1 cellular context compared by ENCODE assay signal in the genomic region with DNA sequence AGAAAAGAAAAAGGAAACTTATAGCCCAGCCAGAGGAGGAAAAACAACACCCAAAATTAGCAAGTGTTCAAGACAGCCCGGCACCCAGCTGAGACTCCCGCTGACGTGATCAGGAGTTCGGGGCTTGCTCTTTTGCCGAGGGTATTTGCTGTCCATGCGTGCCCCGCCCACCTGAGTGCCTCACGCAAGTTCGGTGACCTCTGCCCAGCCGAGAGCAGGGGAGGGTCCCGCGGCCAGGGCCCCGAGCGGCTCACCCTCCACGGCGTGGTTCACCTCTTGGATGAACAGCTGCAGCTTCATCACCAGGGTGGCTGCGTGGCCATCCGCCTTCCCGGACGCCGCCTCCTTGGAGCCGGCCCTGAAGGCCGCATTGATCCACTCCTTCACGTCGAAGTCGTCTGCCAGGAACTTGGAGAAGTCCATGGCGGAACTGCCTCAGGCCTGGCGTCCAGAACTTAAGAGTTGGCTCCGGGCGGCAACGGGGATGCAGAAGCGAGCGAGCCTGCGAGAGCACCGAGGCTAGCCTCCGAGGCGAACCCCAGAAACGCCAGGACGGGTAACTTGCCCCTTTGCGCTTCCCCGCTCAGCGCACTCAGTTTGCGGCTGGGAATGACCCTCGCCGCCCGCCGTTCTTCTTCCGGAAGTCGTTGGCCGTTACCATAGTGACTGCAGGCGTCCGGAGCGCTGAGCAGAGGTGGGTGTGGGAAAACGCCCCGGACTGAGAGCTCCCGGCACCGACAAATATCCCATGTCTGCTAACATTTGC.
TF ChIP-seq lines count a peak whose summit lies in the region.

A gene (minus strand): TSS at position 618 of the 766 bp plus-strand sequence. CDS start 195 bp downstream, at position 423.

TF ChIP-seq in HEK293, 187 proteins besides CTCF, POLR2A, EP300 and RAD21 (continued from another document):
- TF ChIP-seq, protein P1, sequence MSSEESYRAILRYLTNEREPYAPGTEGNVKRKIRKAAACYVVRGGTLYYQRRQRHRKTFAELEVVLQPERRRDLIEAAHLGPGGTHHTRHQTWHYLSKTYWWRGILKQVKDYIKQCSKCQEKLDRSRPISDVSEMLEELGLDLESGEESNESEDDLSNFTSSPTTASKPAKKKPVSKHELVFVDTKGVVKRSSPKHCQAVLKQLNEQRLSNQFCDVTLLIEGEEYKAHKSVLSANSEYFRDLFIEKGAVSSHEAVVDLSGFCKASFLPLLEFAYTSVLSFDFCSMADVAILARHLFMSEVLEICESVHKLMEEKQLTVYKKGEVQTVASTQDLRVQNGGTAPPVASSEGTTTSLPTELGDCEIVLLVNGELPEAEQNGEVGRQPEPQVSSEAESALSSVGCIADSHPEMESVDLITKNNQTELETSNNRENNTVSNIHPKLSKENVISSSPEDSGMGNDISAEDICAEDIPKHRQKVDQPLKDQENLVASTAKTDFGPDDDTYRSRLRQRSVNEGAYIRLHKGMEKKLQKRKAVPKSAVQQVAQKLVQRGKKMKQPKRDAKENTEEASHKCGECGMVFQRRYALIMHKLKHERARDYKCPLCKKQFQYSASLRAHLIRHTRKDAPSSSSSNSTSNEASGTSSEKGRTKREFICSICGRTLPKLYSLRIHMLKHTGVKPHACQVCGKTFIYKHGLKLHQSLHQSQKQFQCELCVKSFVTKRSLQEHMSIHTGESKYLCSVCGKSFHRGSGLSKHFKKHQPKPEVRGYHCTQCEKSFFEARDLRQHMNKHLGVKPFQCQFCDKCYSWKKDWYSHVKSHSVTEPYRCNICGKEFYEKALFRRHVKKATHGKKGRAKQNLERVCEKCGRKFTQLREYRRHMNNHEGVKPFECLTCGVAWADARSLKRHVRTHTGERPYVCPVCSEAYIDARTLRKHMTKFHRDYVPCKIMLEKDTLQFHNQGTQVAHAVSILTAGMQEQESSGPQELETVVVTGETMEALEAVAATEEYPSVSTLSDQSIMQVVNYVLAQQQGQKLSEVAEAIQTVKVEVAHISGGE (tag by site-specific recombination; conservative IDR thresholded peaks at IDR 0.05; ENCODE audit: low read depth) = peak; percentile 87
- TF ChIP-seq ZFP69B (tag by site-specific recombination; IDR thresholded peaks at IDR 0.05) = peak; percentile 59; the same call in 1 of the 2 replicates
- TF ChIP-seq ZNF140 (tag by site-specific recombination; IDR thresholded peaks at IDR 0.05) = no peak
- peak; percentile 45; the same call in 1 of the 2 replicates for TF ChIP-seq ZBTB8A (tag by site-specific recombination; IDR thresholded peaks at IDR 0.05)
- TF ChIP-seq, protein P2, sequence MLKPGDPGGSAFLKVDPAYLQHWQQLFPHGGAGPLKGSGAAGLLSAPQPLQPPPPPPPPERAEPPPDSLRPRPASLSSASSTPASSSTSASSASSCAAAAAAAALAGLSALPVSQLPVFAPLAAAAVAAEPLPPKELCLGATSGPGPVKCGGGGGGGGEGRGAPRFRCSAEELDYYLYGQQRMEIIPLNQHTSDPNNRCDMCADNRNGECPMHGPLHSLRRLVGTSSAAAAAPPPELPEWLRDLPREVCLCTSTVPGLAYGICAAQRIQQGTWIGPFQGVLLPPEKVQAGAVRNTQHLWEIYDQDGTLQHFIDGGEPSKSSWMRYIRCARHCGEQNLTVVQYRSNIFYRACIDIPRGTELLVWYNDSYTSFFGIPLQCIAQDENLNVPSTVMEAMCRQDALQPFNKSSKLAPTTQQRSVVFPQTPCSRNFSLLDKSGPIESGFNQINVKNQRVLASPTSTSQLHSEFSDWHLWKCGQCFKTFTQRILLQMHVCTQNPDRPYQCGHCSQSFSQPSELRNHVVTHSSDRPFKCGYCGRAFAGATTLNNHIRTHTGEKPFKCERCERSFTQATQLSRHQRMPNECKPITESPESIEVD (tag by site-specific recombination; IDR thresholded peaks at IDR 0.05) = no peak
- TF ChIP-seq ZNF830 (tag by site-specific recombination; IDR thresholded peaks at IDR 0.05; ENCODE audit: low read depth) = no peak
- peak; percentile 55; the same call in 1 of the 2 replicates for TF ChIP-seq KLF8 (tag by site-specific recombination; IDR thresholded peaks at IDR 0.05)
- no peak for TF ChIP-seq ZBTB48 (tag by site-specific recombination; IDR thresholded peaks at IDR 0.05)
- TF ChIP-seq, protein P3, sequence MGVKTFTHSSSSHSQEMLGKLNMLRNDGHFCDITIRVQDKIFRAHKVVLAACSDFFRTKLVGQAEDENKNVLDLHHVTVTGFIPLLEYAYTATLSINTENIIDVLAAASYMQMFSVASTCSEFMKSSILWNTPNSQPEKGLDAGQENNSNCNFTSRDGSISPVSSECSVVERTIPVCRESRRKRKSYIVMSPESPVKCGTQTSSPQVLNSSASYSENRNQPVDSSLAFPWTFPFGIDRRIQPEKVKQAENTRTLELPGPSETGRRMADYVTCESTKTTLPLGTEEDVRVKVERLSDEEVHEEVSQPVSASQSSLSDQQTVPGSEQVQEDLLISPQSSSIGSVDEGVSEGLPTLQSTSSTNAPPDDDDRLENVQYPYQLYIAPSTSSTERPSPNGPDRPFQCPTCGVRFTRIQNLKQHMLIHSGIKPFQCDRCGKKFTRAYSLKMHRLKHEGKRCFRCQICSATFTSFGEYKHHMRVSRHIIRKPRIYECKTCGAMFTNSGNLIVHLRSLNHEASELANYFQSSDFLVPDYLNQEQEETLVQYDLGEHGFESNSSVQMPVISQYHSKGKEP (tag by site-specific recombination; IDR thresholded peaks at IDR 0.05) = no peak
- TF ChIP-seq MYNN (tag by site-specific recombination; IDR thresholded peaks at IDR 0.05; ENCODE audit: borderline replicate concordance) = no peak
- peak; percentile 33 for TF ChIP-seq KLF1 (tag by site-specific recombination; IDR thresholded peaks at IDR 0.05)
- TF ChIP-seq, protein P4, sequence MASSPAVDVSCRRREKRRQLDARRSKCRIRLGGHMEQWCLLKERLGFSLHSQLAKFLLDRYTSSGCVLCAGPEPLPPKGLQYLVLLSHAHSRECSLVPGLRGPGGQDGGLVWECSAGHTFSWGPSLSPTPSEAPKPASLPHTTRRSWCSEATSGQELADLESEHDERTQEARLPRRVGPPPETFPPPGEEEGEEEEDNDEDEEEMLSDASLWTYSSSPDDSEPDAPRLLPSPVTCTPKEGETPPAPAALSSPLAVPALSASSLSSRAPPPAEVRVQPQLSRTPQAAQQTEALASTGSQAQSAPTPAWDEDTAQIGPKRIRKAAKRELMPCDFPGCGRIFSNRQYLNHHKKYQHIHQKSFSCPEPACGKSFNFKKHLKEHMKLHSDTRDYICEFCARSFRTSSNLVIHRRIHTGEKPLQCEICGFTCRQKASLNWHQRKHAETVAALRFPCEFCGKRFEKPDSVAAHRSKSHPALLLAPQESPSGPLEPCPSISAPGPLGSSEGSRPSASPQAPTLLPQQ (tag by site-specific recombination; IDR thresholded peaks at IDR 0.05) = peak; percentile 79
- peak; percentile 78 for TF ChIP-seq SP7 (tag by site-specific recombination; IDR thresholded peaks at IDR 0.05)
TF ChIP-seq in HEK293: peak in this region for 63.
